In genomic region chr1:168390261-168390660, GRCh38 we compare ENCODE assay signal across 20 cellular contexts.
DNase-seq lines count a peak whose midpoint lies in the region; ATAC-seq, FAIRE-seq and TF ChIP-seq lines count a peak whose summit lies in the region.
"Had no signal": no experiment of that assay in that cellular context is flagged by ENCODE, and none has a peak within 500 bp of the region (broad histone marks: within the 10 kb centered on the region; RNA-seq: fewer than 3 reads in every experiment).

No MANE protein-coding gene starts in this region.

- no TSS peak for BruUV-seq in mammary epithelial cell (replicated peaks; lab: Mats Ljungman, UMichigan)

- FAIRE-seq in D721Med (lab: Jason Lieb, UNC): no peak
- FAIRE-seq: GM12892, GM18507, H54, HTR-8/SVneo had no signal

- H4K20me1 ChIP-seq in mammary epithelial cell (ENCODE audit: insufficient read depth, low read length): no peaks in the 10 kb centered on the region
- H4K20me1 ChIP-seq: BLaER1 treated with 17β-estradiol and CSF1 and Interleukin-3, amounts not matched to agents 10 nM and 100 nM had no signal

- intact Hi-C loops in mammary epithelial cell (cut with micrococcal nuclease): no loop called here

- 20% methylated on average over 2 of the region's 2 CpGs for WGBS in mammary epithelial cell (ENCODE audit: low coverage, missing lambda C conversion rate)

- DNase-seq in LNCaP clone FGC (ENCODE audit: low read depth): peak; percentile 38
- DNase-seq in mammary epithelial cell: peak; percentile 73
- peak; percentile 5 for DNase-seq in islet precursor cell
- DNase-seq in effector memory CD4-positive, alpha-beta T cell: no peak
- no peak for DNase-seq in D721Med (ENCODE audit: insufficient read length, low spot score)
- DNase-seq: CD4-positive, CD25-positive, alpha-beta regulatory T cell; CD8-positive, alpha-beta memory T cell; COR-L47; GDM1; HCEC 1CT; HFFc6; IMR-90 had no signal

- no peaks in the 10 kb centered on the region for H3K9me3 ChIP-seq in mammary epithelial cell (replicated peaks; ENCODE audit: insufficient read depth, low read length)
- no peaks in the 10 kb centered on the region for H3K9me3 ChIP-seq in effector memory CD4-positive, alpha-beta T cell (ENCODE audit: control insufficient read depth, low read length)
- H3K9me3 ChIP-seq: BLaER1 treated with 17β-estradiol and CSF1 and Interleukin-3, amounts not matched to agents 10 nM and 100 nM had no signal

- ATAC-seq in HG03442 (IDR thresholded peaks at IDR 0.05; ENCODE audit: unreplicated experiment): no peak
- ATAC-seq: GM23338 had no signal

- H3K27me3 ChIP-seq in mammary epithelial cell (ENCODE audit: insufficient read depth, low read length): no peaks in the 10 kb centered on the region
- H3K27me3 ChIP-seq in effector memory CD4-positive, alpha-beta T cell (replicated peaks; ENCODE audit: control insufficient read depth, insufficient read depth, low read length, poor library complexity, severe bottlenecking): no peaks in the 10 kb centered on the region
- H3K27me3 ChIP-seq: BLaER1 treated with 17β-estradiol and CSF1 and Interleukin-3, amounts not matched to agents 10 nM and 100 nM had no signal

- no peak overlapping the region for H3K4me2 ChIP-seq in mammary epithelial cell (ENCODE audit: insufficient read depth, low read depth, low read length)
- H3K4me2 ChIP-seq: BLaER1 treated with 17β-estradiol and CSF1 and Interleukin-3, amounts not matched to agents 10 nM and 100 nM; GM23338 had no signal

- H3K4me1 ChIP-seq in mammary epithelial cell (ENCODE audit: insufficient read depth, low read length): peaks cover 22% of the 10 kb centered on the region
- peaks cover 8% of the 10 kb centered on the region for H3K4me1 ChIP-seq in effector memory CD4-positive, alpha-beta T cell (ENCODE audit: control insufficient read depth, insufficient read depth, low read length, poor library complexity, severe bottlenecking)
- H3K4me1 ChIP-seq: BLaER1 treated with 17β-estradiol and CSF1 and Interleukin-3, amounts not matched to agents 10 nM and 100 nM had no signal

- in situ Hi-C loops in mammary epithelial cell (cut with MboI; ENCODE audit: low sequenced_read_pairs in 2 of 2): no loop called here

- dilution Hi-C loops in mammary epithelial cell (cut with HindIII; ENCODE audit: low sequenced_read_pairs): no loop called here

- H3K27ac ChIP-seq in C4-2B (peak overlapping the region; percentile 23; the same call in 1 of the 2 replicates), mammary epithelial cell (ENCODE audit: insufficient read depth, low read depth, low read length) (no peak overlapping the region)
- H3K27ac ChIP-seq in effector memory CD4-positive, alpha-beta T cell (ENCODE audit: insufficient read depth, low read length, poor library complexity, severe bottlenecking): no peak overlapping the region
- H3K27ac ChIP-seq: BLaER1 treated with 17β-estradiol and CSF1 and Interleukin-3, amounts not matched to agents 10 nM and 100 nM had no signal

- no peak overlapping the region for H3K9ac ChIP-seq in mammary epithelial cell (ENCODE audit: insufficient read depth, low read length)
- H3K9ac ChIP-seq: BLaER1 treated with 17β-estradiol and CSF1 and Interleukin-3, amounts not matched to agents 10 nM and 100 nM had no signal

- H3K4me3 ChIP-seq in LNCaP clone FGC (ENCODE audit: low read depth, low read length) (no peak overlapping the region), mammary epithelial cell (replicated peaks in 1 of 3; ENCODE audit: insufficient read depth in 1 of 3, low read depth in 2 of 3, low read length in 3 of 3) (no peak overlapping the region)
- no peak overlapping the region for H3K4me3 ChIP-seq in effector memory CD4-positive, alpha-beta T cell (ENCODE audit: insufficient read depth, low read depth, low read length, poor library complexity, severe bottlenecking)
- H3K4me3 ChIP-seq: BLaER1 treated with 17β-estradiol and CSF1 and Interleukin-3, amounts not matched to agents 10 nM and 100 nM; GM23338 had no signal

- TF ChIP-seq CTCF in C4-2B (conservative IDR thresholded peaks at IDR 0.05) (no peak), LNCaP clone FGC (IDR thresholded peaks at IDR 0.05; ENCODE audit: control insufficient read depth, extremely low read depth, insufficient read depth) (no peak), mammary epithelial cell (conservative IDR thresholded peaks at IDR 0.05 in 1 of 2, IDR thresholded peaks at IDR 0.05 in 1 of 2; ENCODE audit: extremely low read depth in 1 of 2, insufficient read depth in 1 of 2, low read depth in 1 of 2, low read length in 2 of 2) (no peak), D721Med (IDR thresholded peaks at IDR 0.05; ENCODE audit: insufficient read depth, missing control alignments) (no peak)

- no peaks in the 10 kb centered on the region for H3K36me3 ChIP-seq in mammary epithelial cell (ENCODE audit: insufficient read depth, low read length)
- no peaks in the 10 kb centered on the region for H3K36me3 ChIP-seq in effector memory CD4-positive, alpha-beta T cell (ENCODE audit: control insufficient read depth, insufficient read depth, low read length)
- H3K36me3 ChIP-seq: BLaER1 treated with 17β-estradiol and CSF1 and Interleukin-3, amounts not matched to agents 10 nM and 100 nM had no signal

- H3K79me2 ChIP-seq in mammary epithelial cell (ENCODE audit: insufficient read depth, low read length): no peaks in the 10 kb centered on the region

- H2AFZ ChIP-seq in mammary epithelial cell (ENCODE audit: low read depth, low read length): no peak overlapping the region
- H2AFZ ChIP-seq: GM23338 had no signal

- CTCF ChIA-PET in mammary epithelial cell (lab: Charles Lee; ENCODE audit: low non-redundant PET): no interaction called here

Comparison
In these comparisons a context has a peak if more than half of its experiments do, and no peak if none do; other contexts are left out.
1. DNase-seq: peak in LNCaP clone FGC (single experiment), mammary epithelial cell (single experiment) and islet precursor cell (single experiment); none in effector memory CD4-positive, alpha-beta T cell (0 of 3) and D721Med (single experiment).